In genomic region chr7:76408121-76408560, GRCh38 we compare ENCODE assay signal across 34 cellular contexts. TPM values are rescaled to one million over a fixed set of nuclear protein-coding genes. Genes with fewer than 3 reads are reported as not detected.
"Had no signal": no experiment of that assay in that cellular context is flagged by ENCODE, and none has a peak within 500 bp of the region (broad histone marks: within the 10 kb centered on the region; RNA-seq: fewer than 3 reads in every experiment).

No MANE protein-coding gene starts in this region.

- H3K4me1 ChIP-seq: adrenal gland, body of pancreas, esophagus squamous epithelium, prostate gland, uterus had no signal

- H3K36me3 Mint-ChIP-seq: activated naive CD8-positive, alpha-beta T cell treated with anti-CD3 and anti-CD28 coated beads for 36 hours; natural killer cell had no signal

- H3K27me3 Mint-ChIP-seq: activated B cell treated with CpG ODN at 0.5 μM for 24 hours; activated naive CD8-positive, alpha-beta T cell treated with anti-CD3 and anti-CD28 coated beads for 36 hours; T-helper 17 cell had no signal

- ATAC-seq: body of pancreas, left lung, natural killer cell, T-helper 17 cell had no signal

- H3K27ac Mint-ChIP-seq: activated B cell treated with CpG ODN at 0.5 μM for 24 hours; activated naive CD4-positive, alpha-beta T cell treated with anti-CD3 and anti-CD28 coated beads for 36 hours; activated naive CD8-positive, alpha-beta T cell treated with anti-CD3 and anti-CD28 coated beads for 36 hours; activated T-helper 1 cell treated with anti-CD3 and anti-CD28 coated beads, Interleukin-12 subunit alpha, Interleukin-12 subunit beta, Interleukin-2, Interleukin-4 antibody, amounts not matched to agents 30 ng/mL and 10 ng/mL and 1 ng/mL, durations not matched to agents 14 hours and 24 hours and 36 hours; natural killer cell; T-helper 17 cell had no signal

- H3K27ac ChIP-seq: adrenal gland, body of pancreas, epithelial cell of prostate, esophagus squamous epithelium, left lung, neutrophil, ovary, prostate gland, thoracic aorta, uterus had no signal

- H3K4me3 Mint-ChIP-seq: activated B cell treated with CpG ODN at 0.5 μM for 24 hours; activated naive CD4-positive, alpha-beta T cell treated with anti-CD3 and anti-CD28 coated beads for 36 hours; activated naive CD8-positive, alpha-beta T cell treated with anti-CD3 and anti-CD28 coated beads for 36 hours; activated T-helper 1 cell treated with anti-CD3 and anti-CD28 coated beads, Interleukin-12 subunit alpha, Interleukin-12 subunit beta, Interleukin-2, Interleukin-4 antibody, amounts not matched to agents 30 ng/mL and 10 ng/mL and 1 ng/mL, durations not matched to agents 14 hours and 24 hours and 36 hours; natural killer cell; T-helper 17 cell had no signal

- H3K36me3 ChIP-seq: adrenal gland, esophagus squamous epithelium, left lung, neutrophil, ovary, prostate gland, thoracic aorta, uterus had no signal

- DNase-seq: activated B cell treated with CpG ODN at 0.5 μM for 24 hours; activated CD4-positive, alpha-beta T cell treated with anti-CD3 and anti-CD28 coated beads for 4 hours; activated CD4-positive, alpha-beta T cell treated with anti-CD3 and anti-CD28 coated beads, Interleukin-2, amount 50 U/mL, for 48 hours; activated CD8-positive, alpha-beta memory T cell treated with anti-CD3 and anti-CD28 coated beads for 24 hours; activated CD8-positive, alpha-beta memory T cell treated with anti-CD3 and anti-CD28 coated beads, Interleukin-2, amount 50 U/mL, for 4 hours; activated effector memory CD4-positive, alpha-beta T cell treated with anti-CD3 and anti-CD28 coated beads, Interleukin-2, amount 50 U/mL, for 16 hours; activated naive CD4-positive, alpha-beta T cell treated with anti-CD3 and anti-CD28 coated beads for 36 hours; activated naive CD8-positive, alpha-beta T cell treated with anti-CD3 and anti-CD28 coated beads for 36 hours; activated T-cell treated with anti-CD3 and anti-CD28 coated beads, Interleukin-2, amount 50 U/mL, for 1 hour; adrenal gland; aorta; body of pancreas; dermis blood vessel endothelial cell; effector CD4-positive, alpha-beta T cell; esophagus squamous epithelium; foreskin melanocyte; left lung; mesendoderm; natural killer cell; ovary; retina; stimulated activated CD4-positive, alpha-beta T cell treated with anti-CD3 and anti-CD28 coated beads, Interleukin-15, amount 100 ng/mL, for 24 hours; stimulated activated CD4-positive, alpha-beta T cell treated with anti-CD3 and anti-CD28 coated beads, Interleukin-2, amount 100 ng/mL, for 24 hours; stimulated activated naive CD4-positive, alpha-beta T cell treated with Interleukin-2 at 50 U/mL for 16 hours; T-helper 17 cell; trophoblast cell; uterus had no signal

- H3K27me3 ChIP-seq: adrenal gland, body of pancreas, esophagus squamous epithelium, left lung, neutrophil, ovary, uterus had no signal

- H3K9me3 ChIP-seq: adrenal gland, body of pancreas, esophagus squamous epithelium, left lung, neutrophil, ovary, prostate gland, thoracic aorta, uterus had no signal

- H3K4me1 Mint-ChIP-seq: activated naive CD8-positive, alpha-beta T cell treated with anti-CD3 and anti-CD28 coated beads for 36 hours had no signal

- H3K9me3 Mint-ChIP-seq: activated B cell treated with CpG ODN at 0.5 μM for 24 hours; activated naive CD4-positive, alpha-beta T cell treated with anti-CD3 and anti-CD28 coated beads for 36 hours; activated naive CD8-positive, alpha-beta T cell treated with anti-CD3 and anti-CD28 coated beads for 36 hours; activated T-helper 1 cell treated with anti-CD3 and anti-CD28 coated beads, Interleukin-12 subunit alpha, Interleukin-12 subunit beta, Interleukin-2, Interleukin-4 antibody, amounts not matched to agents 30 ng/mL and 10 ng/mL and 1 ng/mL, durations not matched to agents 14 hours and 24 hours and 36 hours; natural killer cell had no signal

- H3K4me3 ChIP-seq: adrenal gland, body of pancreas, esophagus squamous epithelium, left lung, lung, ovary, prostate gland, thoracic aorta, uterus had no signal

RNA-seq across cellular contexts. Expression of gene SSC4D, which starts 1.4 kb away (rescaled TPM):
- total RNA-seq: mononuclear cell, T-helper 17 cell had no signal
